Comparison of ENCODE assay signal across 8 cellular contexts in the genomic region with DNA sequence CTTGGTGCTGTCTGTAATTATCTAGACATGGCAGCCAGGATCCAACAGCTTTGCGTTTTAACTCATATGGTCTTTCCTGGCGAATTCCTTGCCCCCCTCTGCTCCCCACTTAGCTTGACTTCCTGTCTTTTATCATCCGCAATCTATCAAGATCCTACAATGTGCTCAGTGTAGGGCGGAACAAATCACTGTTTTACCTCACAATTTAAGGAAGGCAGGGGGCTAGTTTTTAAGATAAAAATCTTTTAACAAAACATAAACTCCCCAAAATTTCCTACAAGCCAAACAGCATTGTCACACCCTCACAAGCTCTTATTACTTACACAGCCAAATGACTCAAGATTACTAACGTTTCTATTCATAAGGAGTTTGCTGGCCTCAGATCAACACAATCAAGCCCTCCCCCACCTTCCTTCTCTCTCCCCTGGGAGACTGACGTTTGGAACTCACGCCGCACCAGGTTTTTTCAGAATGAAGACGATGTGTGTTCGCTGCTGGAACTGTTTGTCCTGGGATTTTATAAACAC. TPM values are rescaled to one million over a fixed set of nuclear protein-coding genes. Genes with fewer than 3 reads are reported as not detected.
DNase-seq lines count a peak whose midpoint lies in the region; ATAC-seq and TF ChIP-seq lines count a peak whose summit lies in the region.

No MANE protein-coding gene starts in this region.

- H3K36me3 ChIP-seq in ascending aorta (no peaks in the 10 kb centered on the region), suprapubic skin (no peaks in the 10 kb centered on the region), MM.1S (replicated peaks; ENCODE audit: insufficient read depth, low read length) (no peaks in the 10 kb centered on the region)

- TF ChIP-seq POLR2A in suprapubic skin (IDR thresholded peaks at IDR 0.05): no peak

- peak overlapping the region; percentile 88 for H3K27ac Mint-ChIP-seq in HFFc6

- H3K9me2 ChIP-seq in MM.1S (replicated peaks; ENCODE audit: insufficient read depth, low read length): no peaks in the 10 kb centered on the region

- 35% methylated on average over 10 of the region's 10 CpGs for WGBS in suprapubic skin

- H3K4me3 ChIP-seq in ascending aorta (peak overlapping the region in 1 of 2 donors; percentile 93), suprapubic skin (peak overlapping the region; percentile 81), MM.1S (ENCODE audit: low read length) (no peak overlapping the region)

- H3K27me3 ChIP-seq in ascending aorta (no peaks in the 10 kb centered on the region), suprapubic skin (peaks cover 8% of the 10 kb centered on the region), MM.1S (replicated peaks; ENCODE audit: insufficient read depth, low read length) (no peaks in the 10 kb centered on the region)

- peak overlapping the region; percentile 93 for H3K4me3 Mint-ChIP-seq in HFFc6

- peak overlapping the region; percentile 83 to 84 for H3K27ac ChIP-seq in ascending aorta
- H3K27ac ChIP-seq in suprapubic skin: peak overlapping the region; percentile 80
- no peak overlapping the region for H3K27ac ChIP-seq in MM.1S (ENCODE audit: low read length)

- H3K36me3 Mint-ChIP-seq in HFFc6 (ENCODE audit: low read depth): 0 out of 2 replicates have a peak, but pooled peaks cover 3% of the 10 kb centered on the region

- H3K9me3 ChIP-seq in ascending aorta (no peaks in the 10 kb centered on the region), suprapubic skin (no peaks in the 10 kb centered on the region), MM.1S (replicated peaks; ENCODE audit: insufficient read depth, low read length) (no peaks in the 10 kb centered on the region)

- H3K27me3 Mint-ChIP-seq in HFFc6 (ENCODE audit: insufficient read depth): peaks cover 1% of the 10 kb centered on the region; the same call in 1 of the 2 replicates

- H3K4me1 Mint-ChIP-seq in HFFc6 (ENCODE audit: low read depth): peaks cover 59% of the 10 kb centered on the region

- TF ChIP-seq EP300 in suprapubic skin (IDR thresholded peaks at IDR 0.05): no peak

- no peak overlapping the region for H3K9ac ChIP-seq in MM.1S (ENCODE audit: low read length)

- TF ChIP-seq CTCF in HFFc6 (IDR thresholded peaks at IDR 0.05) (no peak), ascending aorta (IDR thresholded peaks at IDR 0.05) (no peak), suprapubic skin (IDR thresholded peaks at IDR 0.05) (no peak), MM.1S (IDR thresholded peaks at IDR 0.05; ENCODE audit: low read length) (no peak)

- DNase-seq in AG20443 (ENCODE audit: low spot score) (peak; percentile 63), HFFc6 (peak; percentile 84), ascending aorta (ENCODE audit: low spot score in 2 of 2) (peak; percentile 18 to 87), iPS-NIHi7 (ENCODE audit: extremely low spot score) (peak; percentile 41), suprapubic skin (ENCODE audit: low spot score in 2 of 2) (no peak), NOMO-1 treated with dmso at 0.1 percent for 144 hours (lab: John Stamatoyannopoulos, UW; ENCODE audit: unreplicated experiment) (no peak), MM.1S (no peak)

- no peak for ATAC-seq in GM21360 (IDR thresholded peaks at IDR 0.05; ENCODE audit: unreplicated experiment)

- no peak overlapping the region for H2AFZ ChIP-seq in MM.1S (ENCODE audit: low read length)

- no peaks in the 10 kb centered on the region for H4K20me1 ChIP-seq in MM.1S (ENCODE audit: insufficient read depth, low read length)

- H3K79me2 ChIP-seq in MM.1S (ENCODE audit: low read length): no peaks in the 10 kb centered on the region

- H3F3A ChIP-seq in MM.1S (ENCODE audit: insufficient read depth, low read length): peaks cover 3% of the 10 kb centered on the region; the same call in 1 of the 2 replicates

- H3K4me1 ChIP-seq in ascending aorta (peaks cover 0 to 3% of the 10 kb centered on the region in 2 donors), suprapubic skin (peaks cover 27% of the 10 kb centered on the region), MM.1S (ENCODE audit: low read length) (no peaks in the 10 kb centered on the region)

- intact Hi-C loops in ascending aorta (cut with DNase I): loop anchor here (5.0 to 10.0 kb wide), 5 partner anchors 112 to 870 kb away; a partner anchor contains a TSS

- no peak overlapping the region for H3K4me2 ChIP-seq in MM.1S (ENCODE audit: low read depth, low read length)

- no peaks in the 10 kb centered on the region for H3K9me3 Mint-ChIP-seq in HFFc6

RNA-seq across cellular contexts. Expression of a gene that starts 1.3 kb away (rescaled TPM):
- total RNA-seq in HFFc6 (2021; fragmentation: NEBNext Ultra II Directional; extraction: Animal tissue kit (Norgen Biotek cat#: 25700)): 10 to 100 TPM; 18.4 to 28.6 (median 27.2) TPM
- 5.1 TPM for total RNA-seq in ascending aorta
- 1 to 10 TPM; 3.5 to 5.1 (median 3.9) TPM for total RNA-seq in suprapubic skin

Comparison
In these comparisons a context has a peak if more than half of its experiments do, and no peak if none do; other contexts are left out.
1. DNase-seq: peak in AG20443 (single experiment), HFFc6 (single experiment), ascending aorta (2 of 2) and iPS-NIHi7 (single experiment); none in suprapubic skin (0 of 2), NOMO-1 treated with dmso at 0.1 percent for 144 hours (single experiment) and MM.1S (single experiment).